21 cellular contexts compared by ENCODE assay signal in the genomic region with DNA sequence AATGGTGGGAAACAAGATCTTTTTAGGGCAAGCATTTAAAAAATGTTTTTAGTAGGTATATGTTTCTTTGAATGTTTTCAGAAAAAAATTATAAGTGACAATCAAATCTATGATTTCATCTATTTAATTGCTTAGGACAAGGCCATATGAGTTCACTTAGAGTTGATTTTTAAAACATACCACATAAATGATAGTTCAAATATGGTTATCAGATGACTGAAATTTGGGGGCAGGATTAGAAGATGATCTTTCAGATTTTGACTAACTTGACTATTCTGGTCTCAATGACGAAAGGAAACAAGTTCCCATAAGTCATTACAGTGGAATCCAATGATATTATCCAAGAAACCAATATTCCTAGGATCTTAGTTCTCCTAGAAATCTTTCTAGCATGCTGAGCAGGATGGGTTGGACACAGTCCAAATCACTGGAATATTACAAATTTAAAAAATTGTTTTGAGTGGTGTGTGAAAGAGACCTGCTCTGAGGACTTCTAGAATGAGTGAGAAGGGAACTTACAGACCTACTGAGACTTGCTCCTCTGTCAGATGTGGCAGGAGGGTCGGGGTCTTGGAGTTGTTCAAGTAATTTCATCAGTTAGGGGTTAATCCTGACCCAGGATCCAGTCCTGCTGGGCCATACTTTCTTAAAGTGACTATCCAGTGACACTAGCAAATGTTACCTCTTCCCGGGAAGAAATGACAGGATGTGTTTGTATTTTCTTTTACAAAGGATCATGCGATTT. TPM values are rescaled to one million over a fixed set of nuclear protein-coding genes. Genes with fewer than 3 reads are reported as not detected.
A peak's percentile ranks its signal among the peaks of the same experiment; 100 is the strongest.
DNase-seq lines count a peak whose midpoint lies in the region; ATAC-seq lines count a peak whose summit lies in the region.
"Had no signal": no experiment of that assay in that cellular context is flagged by ENCODE, and none has a peak within 500 bp of the region (broad histone marks: within the 10 kb centered on the region; RNA-seq: fewer than 3 reads in every experiment).

No MANE protein-coding gene starts in this region.

- H3K4me3 Mint-ChIP-seq in naive thymus-derived CD4-positive, alpha-beta T cell, result peak overlapping the region; percentile 65 to 100 (median 76)
- H3K4me3 Mint-ChIP-seq: GM23338, WTC11 had no signal

- peak overlapping the region; percentile 30 to 99 (median 94) for H3K27ac Mint-ChIP-seq in naive thymus-derived CD4-positive, alpha-beta T cell
- H3K27ac Mint-ChIP-seq: GM23338, WTC11 had no signal

- H3K36me3 Mint-ChIP-seq in naive thymus-derived CD4-positive, alpha-beta T cell, result peaks cover 11 to 67% (median 63%) of the 10 kb centered on the region in 5 donors

- CTCF ChIA-PET in naive thymus-derived CD4-positive, alpha-beta T cell (lab: Charles Lee), result interaction anchor here (0.7 kb wide), 1 partner anchor 108 kb away, joined by 3 read pairs; no protein-coding TSS in a partner anchor

- H3K27ac ChIP-seq in KOPT-K1 (ENCODE audit: low read depth, low read length, poor library complexity, severe bottlenecking), result peak overlapping the region; percentile 2
- peak overlapping the region; percentile 100 for H3K27ac ChIP-seq in naive thymus-derived CD4-positive, alpha-beta T cell (ENCODE audit: low read depth, low read length)
- H3K27ac ChIP-seq: coronary artery, psoas muscle, vagina had no signal

- peaks cover 0 to 1% (median 0%) of the 10 kb centered on the region in 11 donors for H3K9me3 Mint-ChIP-seq in naive thymus-derived CD4-positive, alpha-beta T cell
- H3K9me3 Mint-ChIP-seq: GM23338 had no signal

- H3K9me3 ChIP-seq in KOPT-K1 (ENCODE audit: insufficient read depth, low read length, poor library complexity, severe bottlenecking), result no peaks in the 10 kb centered on the region
- H3K9me3 ChIP-seq in naive thymus-derived CD4-positive, alpha-beta T cell (ENCODE audit: control insufficient read depth in 2 of 3, low read length in 3 of 3), result no peaks in the 10 kb centered on the region
- H3K9me3 ChIP-seq: psoas muscle, vagina had no signal

- H3K4me3 ChIP-seq in naive thymus-derived CD4-positive, alpha-beta T cell (ENCODE audit: low read length), result peak overlapping the region; percentile 9
- H3K4me3 ChIP-seq: coronary artery, GM23338, psoas muscle, vagina had no signal

- H3K27me3 ChIP-seq in naive thymus-derived CD4-positive, alpha-beta T cell (ENCODE audit: control insufficient read depth in 2 of 2, insufficient read depth in 2 of 2, low read length in 2 of 2), result no peaks in the 10 kb centered on the region
- H3K27me3 ChIP-seq: vagina had no signal

- DNase-seq in activated CD4-positive, CD25-positive, alpha-beta regulatory T cell (lab: John Stamatoyannopoulos, UW), result no peak
- DNase-seq in activated T-cell treated with anti-CD3 and anti-CD28 coated beads, Interleukin-2, amount 50 U/mL, for 48 hours, result peak; percentile 39 to 40
- no peak for DNase-seq in naive thymus-derived CD4-positive, alpha-beta T cell
- DNase-seq in hypothalamus (lab: John Stamatoyannopoulos, UW), result no peak
- DNase-seq in NCI-H510A treated with DMSO at 0.1 percent for 48 hours (lab: John Stamatoyannopoulos, UW), result no peak
- no peak for DNase-seq in effector CD4-positive, alpha-beta T cell
- DNase-seq: erythroblast, KBM-7, NCI-H1105, NCI-H748 treated with DMSO at 0.1 percent for 48 hours, psoas muscle had no signal

- intact Hi-C loops in naive thymus-derived CD4-positive, alpha-beta T cell (cut with micrococcal nuclease), result no loop called here

- H3K27me3 Mint-ChIP-seq in naive thymus-derived CD4-positive, alpha-beta T cell, result no peaks in the 10 kb centered on the region

- peak; percentile 30 for ATAC-seq in activated CD4-positive, CD25-positive, alpha-beta regulatory T cell treated with anti-CD3 and anti-CD28 coated beads, Interleukin-2, amount 50 U/mL, for 24 hours
- no peak for ATAC-seq in naive thymus-derived CD4-positive, alpha-beta T cell
- ATAC-seq: GM23338, psoas muscle, WTC11 had no signal

- H3K36me3 ChIP-seq in KOPT-K1 (ENCODE audit: insufficient read depth, low read length), result peaks cover 95% of the 10 kb centered on the region
- H3K36me3 ChIP-seq in naive thymus-derived CD4-positive, alpha-beta T cell (ENCODE audit: control insufficient read depth in 2 of 3, insufficient read depth in 3 of 3, low read length in 3 of 3), result peaks cover 9 to 45% (median 26%) of the 10 kb centered on the region in 3 experiments
- H3K36me3 ChIP-seq: vagina had no signal

- H3K4me1 Mint-ChIP-seq in naive thymus-derived CD4-positive, alpha-beta T cell, result peaks cover 75 to 100% (median 93%) of the 10 kb centered on the region in 7 donors

- peaks cover 89 to 94% of the 10 kb centered on the region in 2 donors for H3K4me1 ChIP-seq in naive thymus-derived CD4-positive, alpha-beta T cell (ENCODE audit: control insufficient read depth in 2 of 2, insufficient read depth in 2 of 2, low read length in 2 of 2)
- H3K4me1 ChIP-seq: psoas muscle had no signal

- POLR2A ChIA-PET in naive thymus-derived CD4-positive, alpha-beta T cell (lab: Charles Lee), result interaction anchor here (0.6 to 2.0 kb wide), 5 partner anchors 9 to 105 kb away, joined by 3 to 10 read pairs (median 4); no protein-coding TSS in a partner anchor

RNA-seq across cellular contexts. Expression of a gene that starts 20.0 kb away (rescaled TPM):
- total RNA-seq in naive thymus-derived CD4-positive, alpha-beta T cell, result 100 to 1,000 TPM; 160 to 370 (median 250) TPM
- 100 to 1,000 TPM; 393 to 479 TPM for polyA plus RNA-seq in naive thymus-derived CD4-positive, alpha-beta T cell
- total RNA-seq: astrocyte, lung microvascular endothelial cell, RPMI7951 had no signal
- polyA plus RNA-seq: neural cell had no signal

Comparison
In these comparisons a context has a peak if more than half of its experiments do, and no peak if none do; other contexts are left out.
1. DNase-seq: peak in activated T-cell treated with anti-CD3 and anti-CD28 coated beads, Interleukin-2, amount 50 U/mL, for 48 hours (2 of 2); none in activated CD4-positive, CD25-positive, alpha-beta regulatory T cell (0 of 4), naive thymus-derived CD4-positive, alpha-beta T cell (0 of 9), hypothalamus (0 of 51), NCI-H510A treated with DMSO at 0.1 percent for 48 hours (single experiment) and effector CD4-positive, alpha-beta T cell (single experiment).